Comparison of ENCODE assay signal across 22 cellular contexts in the genomic region with DNA sequence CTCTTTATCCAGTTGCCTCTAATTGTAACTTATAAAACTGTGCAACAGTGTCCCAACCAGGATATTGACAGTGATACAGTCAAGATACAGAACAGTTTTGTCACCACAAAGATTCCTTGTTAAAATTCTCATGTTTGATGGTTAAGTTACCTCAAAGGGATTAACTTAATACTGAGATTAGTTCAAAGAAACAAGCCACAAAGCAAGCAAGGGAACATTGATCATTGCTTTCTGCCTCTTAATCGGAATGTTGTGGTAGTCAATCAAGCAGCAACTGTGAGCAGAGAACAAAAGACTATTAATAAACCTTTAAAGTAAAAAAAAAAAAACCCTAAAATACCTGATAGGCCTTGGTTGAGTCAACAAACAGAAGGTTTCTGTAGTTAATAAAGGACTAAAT.
A peak's percentile ranks its signal among the peaks of the same experiment; 100 is the strongest.
DNase-seq lines count a peak whose midpoint lies in the region; TF ChIP-seq lines count a peak whose summit lies in the region.
"Had no signal": no experiment of that assay in that cellular context is flagged by ENCODE, and none has a peak within 500 bp of the region (broad histone marks: within the 10 kb centered on the region; RNA-seq: fewer than 3 reads in every experiment).

No MANE protein-coding gene starts in this region.

- H3K36me3 Mint-ChIP-seq in Calu3 (ENCODE audit: insufficient read depth, unreplicated experiment) = peaks cover 7% of the 10 kb centered on the region
- peaks cover 29% of the 10 kb centered on the region for H3K36me3 Mint-ChIP-seq in Caco-2 (ENCODE audit: insufficient read depth, unreplicated experiment)

- H3K27ac Mint-ChIP-seq in Calu3 (ENCODE audit: unreplicated experiment) (no peak overlapping the region), Caco-2 (ENCODE audit: unreplicated experiment) (no peak overlapping the region)
- H3K27ac Mint-ChIP-seq: CD4-positive, CD25-positive, alpha-beta regulatory T cell had no signal

- intact Hi-C loops in Calu3 (cut with micrococcal nuclease; ENCODE audit: unreplicated experiment) = loop anchor here (1.0 kb wide), 1 partner anchor 50 kb away; no protein-coding TSS in a partner anchor
- intact Hi-C loops in Caco-2 (cut with micrococcal nuclease; ENCODE audit: unreplicated experiment) = no loop called here

- DNase-seq in Calu3 (peak; percentile 8), astrocyte of the hippocampus (ENCODE audit: low read depth, low spot score) (peak; percentile 17), kidney tubule cell (ENCODE audit: low spot score) (peak; percentile 43), retinal pigment epithelial cell (ENCODE audit: low read depth) (peak; percentile 56), cerebellar cortex (ENCODE audit: low spot score) (no peak), Caco-2 (no peak)
- no peak for DNase-seq in stimulated activated CD4-positive, alpha-beta T cell treated with anti-CD3 and anti-CD28 coated beads, Interleukin-2, amount 100 ng/mL, for 24 hours
- DNase-seq: CD4-positive, CD25-positive, alpha-beta regulatory T cell; DMS53; GM23248; H7; Karpas-422; NCI-H1092; NCI-H1436; NCI-H187; NCI-H2171 treated with DMSO at 0.1 percent for 48 hours; NCI-H345; NCI-H510A treated with DMSO at 0.1 percent for 48 hours; NK-92 treated with Interleukin-12 subunit alpha and Interleukin-12 subunit beta, amount 100 ng/mL, for 24 hours; Right ventricle myocardium superior; RPMI8226 had no signal

- peaks cover 26% of the 10 kb centered on the region for H3K4me1 ChIP-seq in Caco-2

- no peak overlapping the region for H3K4me3 Mint-ChIP-seq in Calu3 (ENCODE audit: low read depth, unreplicated experiment)
- no peak overlapping the region for H3K4me3 Mint-ChIP-seq in Caco-2 (ENCODE audit: unreplicated experiment)
- H3K4me3 Mint-ChIP-seq: CD4-positive, CD25-positive, alpha-beta regulatory T cell had no signal

- H3K4me1 Mint-ChIP-seq in Calu3 (ENCODE audit: low read depth, unreplicated experiment) (peaks cover 33% of the 10 kb centered on the region), Caco-2 (ENCODE audit: low read depth, unreplicated experiment) (peaks cover 32% of the 10 kb centered on the region)

- POLR2A ChIA-PET in Caco-2 (lab: Charles Lee) = no interaction called here

- H3K9me3 ChIP-seq in Caco-2 = peaks cover 9% of the 10 kb centered on the region; the same call in 1 of the 2 replicates
- H3K9me3 ChIP-seq: SJSA1 had no signal

- H3K27me3 Mint-ChIP-seq in Calu3 (ENCODE audit: unreplicated experiment) = no peaks in the 10 kb centered on the region
- no peaks in the 10 kb centered on the region for H3K27me3 Mint-ChIP-seq in Caco-2 (ENCODE audit: insufficient read depth, unreplicated experiment)
- H3K27me3 Mint-ChIP-seq: CD4-positive, CD25-positive, alpha-beta regulatory T cell had no signal

- CTCF ChIA-PET in Calu3 (lab: Charles Lee) (interaction anchor here (0.6 to 1.4 kb wide), 2 partner anchors 673 to 778 kb away, joined by 4 read pairs; no protein-coding TSS in a partner anchor), Caco-2 (lab: Charles Lee) (no interaction called here)

- TF ChIP-seq CTCF in Calu3 (IDR thresholded peaks at IDR 0.05; ENCODE audit: unreplicated experiment) (no peak), retinal pigment epithelial cell (conservative IDR thresholded peaks at IDR 0.05; ENCODE audit: low read depth, low read length) (no peak), Caco-2 (IDR thresholded peaks at IDR 0.05; ENCODE audit: insufficient read depth in 1 of 2, low read depth in 1 of 2, low read length in 1 of 2, severe bottlenecking in 1 of 2, unreplicated experiment in 1 of 2) (no peak)

- no peaks in the 10 kb centered on the region for H3K27me3 ChIP-seq in Caco-2 (replicated peaks; ENCODE audit: control insufficient read depth, insufficient read depth, low read length)
- H3K27me3 ChIP-seq: SJSA1 had no signal

- H3K9me3 Mint-ChIP-seq in Calu3 (ENCODE audit: low read depth, unreplicated experiment) (peaks cover 8% of the 10 kb centered on the region), Caco-2 (ENCODE audit: unreplicated experiment) (peaks cover 21% of the 10 kb centered on the region)

- BruUV-seq in Calu3 (replicated peaks; lab: Mats Ljungman, UMichigan) (no TSS peak), Caco-2 (replicated peaks; lab: Mats Ljungman, UMichigan) (no TSS peak)

- H3K36me3 ChIP-seq in Caco-2 (ENCODE audit: control insufficient read depth, insufficient read depth, low read length) = peaks cover 2% of the 10 kb centered on the region; the same call in 1 of the 2 replicates
- H3K36me3 ChIP-seq: SJSA1 had no signal

- no peak overlapping the region for H3K4me3 ChIP-seq in retinal pigment epithelial cell (ENCODE audit: low read length)
- H3K4me3 ChIP-seq in Caco-2 (ENCODE audit: low read depth, low read length) = no peak overlapping the region
- H3K4me3 ChIP-seq: GM23248, SJSA1 had no signal

Comparison
In these comparisons a context has a peak if more than half of its experiments do, and no peak if none do; other contexts are left out.
1. DNase-seq: peak in Calu3 (single experiment), astrocyte of the hippocampus (single experiment), kidney tubule cell (single experiment) and retinal pigment epithelial cell (single experiment); none in cerebellar cortex (single experiment), stimulated activated CD4-positive, alpha-beta T cell treated with anti-CD3 and anti-CD28 coated beads, Interleukin-2, amount 100 ng/mL, for 24 hours (0 of 2) and Caco-2 (0 of 2).